In the genomic region with DNA sequence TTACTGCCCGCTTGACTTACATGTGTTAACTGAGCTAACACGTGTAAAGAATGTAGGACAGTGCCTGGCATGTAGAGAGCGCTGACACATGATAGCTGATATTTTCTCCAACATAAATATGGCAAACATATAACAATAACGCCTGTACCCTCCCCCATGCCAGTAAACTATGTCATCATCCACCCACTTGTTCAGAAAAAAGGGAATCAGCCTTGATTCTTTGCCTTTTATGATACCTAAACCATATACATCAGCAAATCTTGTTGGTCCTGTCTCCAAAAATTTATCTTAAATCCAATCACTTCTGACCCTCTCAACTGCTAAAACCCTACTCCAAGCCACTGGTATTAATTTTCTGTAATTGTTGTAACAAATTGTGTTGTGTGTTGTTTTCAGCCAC, we compare ENCODE assay signal across 10 cellular contexts. TPM values are rescaled to one million over a fixed set of nuclear protein-coding genes. Genes with fewer than 3 reads are reported as not detected.
DNase-seq lines count a peak whose midpoint lies in the region; ATAC-seq, FAIRE-seq and TF ChIP-seq lines count a peak whose summit lies in the region.
"Had no signal": no experiment of that assay in that cellular context is flagged by ENCODE, and none has a peak within 500 bp of the region (broad histone marks: within the 10 kb centered on the region; RNA-seq: fewer than 3 reads in every experiment).

No MANE protein-coding gene starts in this region.

- H3K27ac ChIP-seq in A549 (peak overlapping the region in 1 of 2 experiments; percentile 99; a peak in 2 of 6 replicates), H9 (ENCODE audit: insufficient read length, low read depth, low read length) (no peak overlapping the region)

- intact Hi-C loops in cardiac septum (cut with DNase I), result no loop called here

- H3K4me1 ChIP-seq in A549, result peaks cover 23% of the 10 kb centered on the region
- H3K4me1 ChIP-seq in H9 (ENCODE audit: insufficient read depth, low read length), result no peaks in the 10 kb centered on the region

- no peak overlapping the region for H3K18ac ChIP-seq in H9 (ENCODE audit: insufficient read length, low read depth, low read length)

- H2BK5ac ChIP-seq in H9 (ENCODE audit: insufficient read length, low read length), result no peak overlapping the region

- H2AFZ ChIP-seq in H9 (ENCODE audit: low read length), result no peak overlapping the region

- no peaks in the 10 kb centered on the region for H4K20me1 ChIP-seq in H9 (ENCODE audit: control insufficient read depth, insufficient read depth, insufficient read length)

- H2BK15ac ChIP-seq in H9 (ENCODE audit: low read depth, low read length), result no peak overlapping the region

- H3K4me1 Mint-ChIP-seq in H9 (peaks cover 22 to 26% of the 10 kb centered on the region in 2 experiments), mesothelial cell of epicardium (peaks cover 47% of the 10 kb centered on the region)
- peaks cover 37% of the 10 kb centered on the region for H3K4me1 Mint-ChIP-seq in activated CD8-positive, alpha-beta T cell treated with anti-CD3 and anti-CD28 coated beads, Interleukin-2, amount 10 ng/mL, durations not matched to agents 7 days and 5 days (ENCODE audit: low read depth)

- peaks cover 0 to 2% of the 10 kb centered on the region in 2 experiments; a peak in 2 of 5 replicates for H3K9me3 Mint-ChIP-seq in H9
- H3K9me3 Mint-ChIP-seq in activated CD8-positive, alpha-beta T cell treated with anti-CD3 and anti-CD28 coated beads, Interleukin-2, amount 10 ng/mL, durations not matched to agents 7 days and 5 days (ENCODE audit: insufficient read depth), result no peaks in the 10 kb centered on the region
- no peaks in the 10 kb centered on the region for H3K9me3 Mint-ChIP-seq in mesothelial cell of epicardium

- no peak overlapping the region for H3T11ph ChIP-seq in H9 (ENCODE audit: low read length)

- no peak overlapping the region for H3K4ac ChIP-seq in H9 (ENCODE audit: low read depth, low read length)

- no peak for TF ChIP-seq CTCF in A549 (IDR thresholded peaks at IDR 0.05)
- no peak for TF ChIP-seq CTCF in H9 (conservative IDR thresholded peaks at IDR 0.05)
- no peak for TF ChIP-seq CTCF in mesothelial cell of epicardium (IDR thresholded peaks at IDR 0.05; ENCODE audit: unreplicated experiment)

- no peaks in the 10 kb centered on the region; the same call in 1 of the 2 replicates for H3K27me3 ChIP-seq in H9 (ENCODE audit: insufficient read depth, low read length)
- H3K27me3 ChIP-seq: ascending aorta had no signal

- H3K4me3 Mint-ChIP-seq in H9, result peak overlapping the region; percentile 87 to 92
- H3K4me3 Mint-ChIP-seq in activated CD8-positive, alpha-beta T cell treated with anti-CD3 and anti-CD28 coated beads, Interleukin-2, amount 10 ng/mL, durations not matched to agents 7 days and 5 days, result peak overlapping the region; percentile 92
- peak overlapping the region; percentile 82 for H3K4me3 Mint-ChIP-seq in mesothelial cell of epicardium

- WGBS in A549 (ENCODE audit: missing lambda C conversion rate), result 89% methylated on average over 4 of the region's 4 CpGs
- no CpG with 5 or more reads among the region's 4 CpGs for WGBS in H9 (ENCODE audit: extremely low coverage, insufficient read length, low lambda C conversion rate)

- POLR2A ChIA-PET in A549 (lab: Yijun Ruan, JAX), result interaction anchor here (1.0 to 3.0 kb wide), 3 partner anchors 13 to 47 kb away, joined by 3 to 53 read pairs (median 36); partner anchors contain the start of genes PGBD2 and ZNF672
- POLR2A ChIA-PET in activated CD8-positive, alpha-beta T cell treated with anti-CD3 and anti-CD28 coated beads, Interleukin-2, amount 10 ng/mL, durations not matched to agents 7 days and 5 days (lab: Charles Lee), result interaction anchor here (2.5 to 2.9 kb wide), 2 partner anchors 22 to 34 kb away, joined by 17 to 43 read pairs; partner anchors contain the start of genes SH3BP5L and ZNF672

- CTCF ChIA-PET in A549 (lab: Yijun Ruan, JAX), result interaction anchor here (1.0 to 3.4 kb wide), 7 partner anchors 10 to 54 kb away, joined by 3 to 46 read pairs (median 5); partner anchors contain the start of gene ZNF672
- CTCF ChIA-PET in activated CD8-positive, alpha-beta T cell treated with anti-CD3 and anti-CD28 coated beads, Interleukin-2, amount 10 ng/mL, durations not matched to agents 7 days and 5 days (lab: Charles Lee), result interaction anchor here (1.2 to 4.9 kb wide), 8 partner anchors 13 to 46 kb away, joined by 3 to 33 read pairs (median 11); partner anchors contain the start of genes PGBD2, SH3BP5L and ZNF672

- H3K4me3 ChIP-seq in A549, result no peak overlapping the region

- no peak overlapping the region for H2AK5ac ChIP-seq in H9 (ENCODE audit: insufficient read length, low read length)

- no peak for FAIRE-seq in A549 (lab: Jason Lieb, UNC)

- H3K79me2 ChIP-seq in H9 (ENCODE audit: insufficient read depth, low read length), result no peaks in the 10 kb centered on the region

- H3K4me2 ChIP-seq in A549 (peak overlapping the region; percentile 99), H9 (ENCODE audit: insufficient read depth, insufficient read length, low read length) (no peak overlapping the region)

- H3K27me3 Mint-ChIP-seq in H9 (ENCODE audit: low read depth) (peaks cover 48% of the 10 kb centered on the region), mesothelial cell of epicardium (ENCODE audit: low read depth) (peaks cover 10% of the 10 kb centered on the region)
- peaks cover 6% of the 10 kb centered on the region for H3K27me3 Mint-ChIP-seq in activated CD8-positive, alpha-beta T cell treated with anti-CD3 and anti-CD28 coated beads, Interleukin-2, amount 10 ng/mL, durations not matched to agents 7 days and 5 days (ENCODE audit: low read depth)

- ATAC-seq in A549 (no peak), HG02588 (IDR thresholded peaks at IDR 0.05; ENCODE audit: unreplicated experiment) (no peak)
- no peak for ATAC-seq in activated CD8-positive, alpha-beta T cell treated with anti-CD3 and anti-CD28 coated beads, Interleukin-2, amount 10 ng/mL, durations not matched to agents 7 days and 5 days

- H3K9me3 ChIP-seq in A549 (no peaks in the 10 kb centered on the region), H9 (ENCODE audit: control insufficient read depth, low read depth, low read length) (no peaks in the 10 kb centered on the region)
- H3K9me3 ChIP-seq: ascending aorta had no signal

- no peak for TF ChIP-seq EP300 in A549 (IDR thresholded peaks at IDR 0.05)

- H4K91ac ChIP-seq in H9 (ENCODE audit: insufficient read length, low read depth, low read length), result no peak overlapping the region

- H3K79me1 ChIP-seq in H9 (ENCODE audit: insufficient read depth, low read depth, low read length, poor library complexity, severe bottlenecking), result no peaks in the 10 kb centered on the region

- no peak overlapping the region for H3K23ac ChIP-seq in H9 (ENCODE audit: insufficient read length, low read depth, low read length)

- no peak overlapping the region for H2BK120ac ChIP-seq in H9 (ENCODE audit: low read depth, low read length, poor library complexity, severe bottlenecking)

- H3K23me2 ChIP-seq in H9 (ENCODE audit: insufficient read length, low read depth, low read length, poor library complexity, severe bottlenecking), result peaks cover 24% of the 10 kb centered on the region

- H3K36me3 Mint-ChIP-seq in H9 (ENCODE audit: insufficient read depth in 1 of 3, low read depth in 3 of 3) (peaks cover 0 to 17% (median 15%) of the 10 kb centered on the region in 3 experiments; a peak in 6 of 7 replicates), mesothelial cell of epicardium (peaks cover 4% of the 10 kb centered on the region)
- H3K36me3 Mint-ChIP-seq in activated CD8-positive, alpha-beta T cell treated with anti-CD3 and anti-CD28 coated beads, Interleukin-2, amount 10 ng/mL, durations not matched to agents 7 days and 5 days (ENCODE audit: low read depth), result peaks cover 29% of the 10 kb centered on the region

- TF ChIP-seq RAD21 in A549 (conservative IDR thresholded peaks at IDR 0.05 in 1 of 2, IDR thresholded peaks at IDR 0.05 in 1 of 2), result no peak

- H3K27ac Mint-ChIP-seq in H9, result no peak overlapping the region; a peak in 1 of 7 replicates
- peak overlapping the region; percentile 97 for H3K27ac Mint-ChIP-seq in activated CD8-positive, alpha-beta T cell treated with anti-CD3 and anti-CD28 coated beads, Interleukin-2, amount 10 ng/mL, durations not matched to agents 7 days and 5 days
- peak overlapping the region; percentile 93 for H3K27ac Mint-ChIP-seq in mesothelial cell of epicardium

- TF ChIP-seq POLR2A in A549 (IDR thresholded peaks at IDR 0.05; ENCODE audit: low read length), result no peak

- H3K14ac ChIP-seq in H9 (ENCODE audit: insufficient read depth, low read length), result no peak overlapping the region

- H4K8ac ChIP-seq in H9 (replicated peaks; ENCODE audit: insufficient read length, low read depth, low read length), result no peak overlapping the region

- no peak overlapping the region for H3K56ac ChIP-seq in H9 (ENCODE audit: insufficient read length, low read depth, low read length)

- H2BK20ac ChIP-seq in H9 (ENCODE audit: low read depth, low read length, poor library complexity, severe bottlenecking), result no peak overlapping the region

- DNase-seq in A549 (ENCODE audit: low read depth in 1 of 2, low spot score in 1 of 2) (no peak), H9 (no peak), mesothelial cell of epicardium (ENCODE audit: low spot score in 2 of 2, unreplicated experiment in 2 of 2) (no peak), activated gamma-delta T cell (lab: John Stamatoyannopoulos, UW) (no peak), OCI-M2 (lab: John Stamatoyannopoulos, UW; ENCODE audit: unreplicated experiment) (no peak), cardiac septum (ENCODE audit: low spot score) (no peak)
- no peak for DNase-seq in activated CD8-positive, alpha-beta T cell treated with anti-CD3 and anti-CD28 coated beads, Interleukin-2, amount 10 ng/mL, durations not matched to agents 7 days and 5 days
- DNase-seq: NCI-H1105 had no signal

- H3K9ac ChIP-seq in H9 (ENCODE audit: extremely low read depth, insufficient read length, low read length), result no peak overlapping the region

- no peak overlapping the region for H2BK12ac ChIP-seq in H9 (ENCODE audit: insufficient read length, low read depth, low read length)

- no peak overlapping the region for H4K5ac ChIP-seq in H9 (ENCODE audit: insufficient read length, low read depth, low read length)

RNA-seq across cellular contexts. Expression of gene ZNF692, which starts 1.1 kb away (rescaled TPM):
- polyA plus RNA-seq in A549 (2011; rRNA removed), result 19.8 and 28.2 TPM in 2 replicates
- polyA plus RNA-seq in A549 (2012; cell fraction: cytosol; rRNA removed), result 50.9 and 51.9 TPM in 2 replicates
- polyA plus RNA-seq in A549 (2012; cell fraction: nucleus; rRNA removed), result 253 and 287 TPM in 2 replicates
- 44.0 to 47.5 TPM (median 46.8 TPM) in 3 replicates for polyA plus RNA-seq in A549 (2017; fragmentation: RNase III; extraction: RNeasy Plus Mini Kit Qiagen cat#74134 plus additional on column Dnase treatment)
- 11.4 and 13.9 TPM in 2 replicates for polyA minus RNA-seq in A549 (2011; rRNA and poly(A)+ RNA removed)
- 40.0 and 40.1 TPM in 2 replicates for total RNA-seq in H9 (2021)
- 10 to 100 TPM; 52.7 to 66.8 TPM for total RNA-seq in activated CD8-positive, alpha-beta T cell treated with anti-CD3 and anti-CD28 coated beads, Interleukin-2, amount 10 ng/mL, durations not matched to agents 7 days and 5 days
- total RNA-seq in mesothelial cell of epicardium, result 78.9 to 84.2 TPM (median 80.1 TPM) in 3 replicates
- 18.1 TPM for total RNA-seq in cardiac septum

RNA-seq across cellular contexts. Expression of gene ZNF672, which starts 22.0 kb away (rescaled TPM):
- 20.4 and 20.6 TPM in 2 replicates for polyA plus RNA-seq in A549 (2011; rRNA removed)
- polyA plus RNA-seq in A549 (2012; cell fraction: cytosol; rRNA removed), result 20.6 and 28.1 TPM in 2 replicates
- polyA plus RNA-seq in A549 (2012; cell fraction: nucleus; rRNA removed), result 28.7 and 43.5 TPM in 2 replicates
- 15.6 to 18.9 TPM (median 17.8 TPM) in 3 replicates for polyA plus RNA-seq in A549 (2017; fragmentation: RNase III; extraction: RNeasy Plus Mini Kit Qiagen cat#74134 plus additional on column Dnase treatment)
- polyA minus RNA-seq in A549 (2011; rRNA and poly(A)+ RNA removed), result 31.5 and 33.3 TPM in 2 replicates
- total RNA-seq in H9 (2021), result 28.5 and 29.4 TPM in 2 replicates
- 10 to 100 TPM; 48.4 to 54.5 TPM for total RNA-seq in activated CD8-positive, alpha-beta T cell treated with anti-CD3 and anti-CD28 coated beads, Interleukin-2, amount 10 ng/mL, durations not matched to agents 7 days and 5 days
- total RNA-seq in mesothelial cell of epicardium, result 36.1 to 40.9 TPM (median 38.2 TPM) in 3 replicates
- 40.7 TPM for total RNA-seq in cardiac septum

RNA-seq across cellular contexts. Expression of gene SH3BP5L, which starts 34.3 kb away (rescaled TPM):
- polyA plus RNA-seq in A549 (2011; rRNA removed) (10.9 and 12.1 TPM in 2 replicates), A549 (2017; fragmentation: RNase III; extraction: RNeasy Plus Mini Kit Qiagen cat#74134 plus additional on column Dnase treatment) (14.1 to 15.8 TPM (median 14.3 TPM) in 3 replicates)
- polyA plus RNA-seq in A549 (2012; cell fraction: cytosol; rRNA removed), result 11.5 and 14.8 TPM in 2 replicates
- 22.5 and 25.0 TPM in 2 replicates for polyA plus RNA-seq in A549 (2012; cell fraction: nucleus; rRNA removed)
- polyA minus RNA-seq in A549 (2011; rRNA and poly(A)+ RNA removed), result 16.8 and 16.9 TPM in 2 replicates
- total RNA-seq in H9 (2021) (27.6 and 28.8 TPM in 2 replicates), mesothelial cell of epicardium (24.9 to 26.9 TPM (median 26.2 TPM) in 3 replicates), cardiac septum (25.1 TPM)
- 10 to 100 TPM; 28.9 to 31.4 TPM for total RNA-seq in activated CD8-positive, alpha-beta T cell treated with anti-CD3 and anti-CD28 coated beads, Interleukin-2, amount 10 ng/mL, durations not matched to agents 7 days and 5 days

RNA-seq across cellular contexts. Expression of gene PGBD2, which starts 46.0 kb away (rescaled TPM):
- 7.1 and 7.6 TPM in 2 replicates for polyA plus RNA-seq in A549 (2011; rRNA removed)
- 4.6 and 4.8 TPM in 2 replicates for polyA plus RNA-seq in A549 (2012; cell fraction: cytosol; rRNA removed)
- 6.2 and 9.1 TPM in 2 replicates for polyA plus RNA-seq in A549 (2012; cell fraction: nucleus; rRNA removed)
- polyA plus RNA-seq in A549 (2017; fragmentation: RNase III; extraction: RNeasy Plus Mini Kit Qiagen cat#74134 plus additional on column Dnase treatment), result 5.6 to 6.8 TPM (median 5.8 TPM) in 3 replicates
- 5.9 and 8.7 TPM in 2 replicates for polyA minus RNA-seq in A549 (2011; rRNA and poly(A)+ RNA removed)
- total RNA-seq in H9 (2021), result 10.4 and 10.6 TPM in 2 replicates
- total RNA-seq in activated CD8-positive, alpha-beta T cell treated with anti-CD3 and anti-CD28 coated beads, Interleukin-2, amount 10 ng/mL, durations not matched to agents 7 days and 5 days, result 1 to 10 TPM; 6.3 to 6.7 TPM
- total RNA-seq in mesothelial cell of epicardium, result 8.5 to 9.7 TPM (median 8.6 TPM) in 3 replicates
- 2.9 TPM for total RNA-seq in cardiac septum

Comparison
In these comparisons a context has a peak if more than half of its experiments do, and no peak if none do; other contexts are left out.
1. H3K27ac Mint-ChIP-seq: peak in activated CD8-positive, alpha-beta T cell treated with anti-CD3 and anti-CD28 coated beads, Interleukin-2, amount 10 ng/mL, durations not matched to agents 7 days and 5 days (single experiment) and mesothelial cell of epicardium (single experiment); none in H9 (0 of 3).
2. Peak in every context shown above with its lines, with median percentiles within 50 percentile points of each other: H3K4me3 Mint-ChIP-seq.